Comparison of ENCODE assay signal across 1 cellular context in genomic region chr2:65157861-65158260, GRCh38.
A peak's percentile ranks its signal among the peaks of the same experiment; 100 is the strongest.
TF ChIP-seq lines count a peak whose summit lies in the region.

No MANE protein-coding gene starts in this region.

TF ChIP-seq in K562, 482 proteins besides CTCF, POLR2A, EP300 and RAD21 (continued from another document):
- 0 out of 2 replicates have a peak, but pooled peaks have one; percentile 16 for TF ChIP-seq DPF2 (IDR thresholded peaks at IDR 0.05)
